Comparison of ENCODE assay signal across 9 cellular contexts in genomic region chr2:64273524-64274398, GRCh38.
A peak's percentile ranks its signal among the peaks of the same experiment; 100 is the strongest.
DNase-seq lines count a peak whose midpoint lies in the region; ATAC-seq and TF ChIP-seq lines count a peak whose summit lies in the region.
"Had no signal": no experiment of that assay in that cellular context is flagged by ENCODE, and none has a peak within 500 bp of the region (broad histone marks: within the 10 kb centered on the region; RNA-seq: fewer than 3 reads in every experiment).

No MANE protein-coding gene starts in this region.

- H3K4me1 Mint-ChIP-seq in neural progenitor cell: peaks cover 36% of the 10 kb centered on the region

- peak overlapping the region; percentile 0 for H2AFZ ChIP-seq in neural progenitor cell (replicated peaks)

- H3K4me3 Mint-ChIP-seq in neural progenitor cell: no peak overlapping the region
- H3K4me3 Mint-ChIP-seq: IgD-negative memory B cell had no signal

- ATAC-seq in HG03175 (IDR thresholded peaks at IDR 0.05; ENCODE audit: unreplicated experiment): no peak

- peak; percentile 31 for DNase-seq in GDM1 (lab: John Stamatoyannopoulos, UW)
- peak; percentile 72 for DNase-seq in RPMI8226
- DNase-seq in erythroblast (lab: John Stamatoyannopoulos, UW): peak; percentile 20 to 31
- no peak for DNase-seq in neural progenitor cell (ENCODE audit: low spot score)
- DNase-seq in NCI-H524 (lab: John Stamatoyannopoulos, UW): no peak
- no peak for DNase-seq in NCI-H2171 treated with DMSO at 0.1 percent for 48 hours (lab: John Stamatoyannopoulos, UW)
- DNase-seq in activated gamma-delta T cell treated with Interleukin-2 at 50 U/mL for 16 hours: no peak

- H3K27ac ChIP-seq in neural progenitor cell: no peak overlapping the region

- H3K27me3 ChIP-seq in neural progenitor cell: no peaks in the 10 kb centered on the region

- no peaks in the 10 kb centered on the region for H3K36me3 Mint-ChIP-seq in neural progenitor cell

- no peak overlapping the region for H3K9ac ChIP-seq in neural progenitor cell

- no peak for TF ChIP-seq POLR2A in erythroblast (IDR thresholded peaks at IDR 0.05; ENCODE audit: low read length)

- TF ChIP-seq CTCF in neural progenitor cell (IDR thresholded peaks at IDR 0.05): no peak

- no peak overlapping the region for H3K4me2 ChIP-seq in neural progenitor cell

- H3F3A ChIP-seq in neural progenitor cell (ENCODE audit: low read depth): no peaks in the 10 kb centered on the region

- no peaks in the 10 kb centered on the region for H3K36me3 ChIP-seq in neural progenitor cell

- no peaks in the 10 kb centered on the region for H3K9me3 ChIP-seq in neural progenitor cell (ENCODE audit: low read depth)

- peak overlapping the region; percentile 38 for H3K27ac Mint-ChIP-seq in neural progenitor cell

- H4K20me1 ChIP-seq in neural progenitor cell (ENCODE audit: low read depth): no peaks in the 10 kb centered on the region

- peaks cover 6% of the 10 kb centered on the region for H3K9me3 Mint-ChIP-seq in neural progenitor cell

- peaks cover 25% of the 10 kb centered on the region for H3K4me1 ChIP-seq in neural progenitor cell

- no peak overlapping the region for H3K4me3 ChIP-seq in neural progenitor cell

- no peaks in the 10 kb centered on the region for H3K79me2 ChIP-seq in neural progenitor cell (ENCODE audit: low read depth)

- peaks cover 4% of the 10 kb centered on the region for H3K27me3 Mint-ChIP-seq in neural progenitor cell (ENCODE audit: insufficient read depth, low read depth)
- H3K27me3 Mint-ChIP-seq: IgD-negative memory B cell had no signal

Comparison
In these comparisons a context has a peak if more than half of its experiments do, and no peak if none do; other contexts are left out.
1. DNase-seq: peak in GDM1 (single experiment), RPMI8226 (single experiment) and erythroblast (2 of 2); none in neural progenitor cell (single experiment), NCI-H524 (0 of 2), NCI-H2171 treated with DMSO at 0.1 percent for 48 hours (single experiment) and activated gamma-delta T cell treated with Interleukin-2 at 50 U/mL for 16 hours (single experiment).